Comparison of ENCODE assay signal across 23 cellular contexts in the genomic region with DNA sequence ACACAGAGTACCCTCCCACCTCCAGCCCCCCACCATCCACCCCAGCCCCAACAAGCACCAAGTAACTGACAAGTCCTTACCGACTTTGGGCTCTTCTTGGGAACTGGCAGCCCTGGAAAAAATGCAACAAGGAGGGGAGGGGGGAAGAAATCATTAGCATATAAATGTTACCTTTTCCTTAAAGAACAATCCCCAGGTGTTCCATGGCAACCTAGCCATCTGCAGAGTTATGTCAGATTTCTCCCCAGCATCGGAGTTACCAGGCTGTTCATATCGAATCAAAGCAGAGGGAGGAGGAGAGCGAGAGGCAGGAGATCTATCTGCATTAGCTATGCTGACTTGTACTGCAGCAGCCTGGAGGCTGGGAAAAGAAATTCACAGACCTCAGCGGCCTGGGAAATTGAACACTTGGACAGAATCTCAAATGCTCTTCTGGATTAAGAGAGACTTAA.
DNase-seq lines count a peak whose midpoint lies in the region; ATAC-seq and TF ChIP-seq lines count a peak whose summit lies in the region.
"Had no signal": no experiment of that assay in that cellular context is flagged by ENCODE, and none has a peak within 500 bp of the region (broad histone marks: within the 10 kb centered on the region; RNA-seq: fewer than 3 reads in every experiment).

No MANE protein-coding gene starts in this region.

- TF ChIP-seq CTCF in astrocyte of the spinal cord (IDR thresholded peaks at IDR 0.05; ENCODE audit: low read depth, low read length) (no peak), neural progenitor cell (IDR thresholded peaks at IDR 0.05) (no peak)

- H3K4me3 ChIP-seq in astrocyte of the spinal cord (ENCODE audit: low read depth, low read length) (no peak overlapping the region), iPS DF 6.9 (ENCODE audit: low read length) (no peak overlapping the region), neural progenitor cell (peak overlapping the region; percentile 42)
- H3K4me3 ChIP-seq: HAP-1, tibial artery had no signal

- in situ Hi-C loops in astrocyte of the spinal cord (cut with HindIII; ENCODE audit: low sequenced_read_pairs): no loop called here

- H3K9me3 ChIP-seq in iPS DF 6.9 (ENCODE audit: control insufficient read depth, insufficient read depth, low read length) (no peaks in the 10 kb centered on the region), neural progenitor cell (ENCODE audit: low read depth) (no peaks in the 10 kb centered on the region)
- H3K9me3 ChIP-seq: BE2C, HAP-1, heart left ventricle, tibial artery had no signal

- peak overlapping the region; percentile 79 for H3K4me2 ChIP-seq in neural progenitor cell

- peaks cover 4% of the 10 kb centered on the region for H3K79me2 ChIP-seq in neural progenitor cell (ENCODE audit: low read depth)

- H3K36me3 ChIP-seq in iPS DF 6.9 (ENCODE audit: control insufficient read depth, insufficient read depth, low read length): no peaks in the 10 kb centered on the region
- no peaks in the 10 kb centered on the region for H3K36me3 ChIP-seq in neural progenitor cell
- H3K36me3 ChIP-seq: BE2C, HAP-1 had no signal

- peaks cover 20% of the 10 kb centered on the region for H4K20me1 ChIP-seq in neural progenitor cell (ENCODE audit: low read depth)

- H3K27ac ChIP-seq in iPS DF 6.9 (ENCODE audit: low read length): no peak overlapping the region
- H3K27ac ChIP-seq in neural progenitor cell: peak overlapping the region; percentile 78
- H3K27ac ChIP-seq: 22Rv1, tibial artery had no signal

- H3K27ac Mint-ChIP-seq in neural progenitor cell: peak overlapping the region; percentile 89
- no peak overlapping the region for H3K27ac Mint-ChIP-seq in stimulated activated memory B cell treated with anti-CD40 and anti-IgM and Interleukin-4, amounts not matched to agents 10 μg/mL and 1 μg/mL and 100 μg/mL, for 72 hours

- peaks cover 6% of the 10 kb centered on the region for H3K27me3 Mint-ChIP-seq in neural progenitor cell (ENCODE audit: insufficient read depth, low read depth)
- H3K27me3 Mint-ChIP-seq in stimulated activated memory B cell treated with anti-CD40 and anti-IgM and Interleukin-4, amounts not matched to agents 10 μg/mL and 1 μg/mL and 100 μg/mL, for 72 hours: no peaks in the 10 kb centered on the region

- H3K4me1 ChIP-seq in iPS DF 6.9 (ENCODE audit: control insufficient read depth, insufficient read depth, low read length): peaks cover 11% of the 10 kb centered on the region
- peaks cover 49% of the 10 kb centered on the region for H3K4me1 ChIP-seq in neural progenitor cell
- H3K4me1 ChIP-seq: BE2C, HAP-1 had no signal

- peak overlapping the region; percentile 74 for H3K4me3 Mint-ChIP-seq in neural progenitor cell
- no peak overlapping the region for H3K4me3 Mint-ChIP-seq in stimulated activated memory B cell treated with anti-CD40 and anti-IgM and Interleukin-4, amounts not matched to agents 10 μg/mL and 1 μg/mL and 100 μg/mL, for 72 hours

- WGBS in iPS DF 6.9 (ENCODE audit: insufficient coverage, insufficient read length): no CpG with 5 or more reads among the region's 5 CpGs

- ATAC-seq in stimulated activated memory B cell treated with anti-CD40 and anti-IgM and Interleukin-4, amounts not matched to agents 10 μg/mL and 1 μg/mL and 100 μg/mL, for 72 hours: no peak
- no peak for ATAC-seq in GM18505 (IDR thresholded peaks at IDR 0.05; ENCODE audit: unreplicated experiment)
- ATAC-seq: heart left ventricle, right cardiac atrium had no signal

- H3K4me1 Mint-ChIP-seq in neural progenitor cell: peaks cover 36% of the 10 kb centered on the region
- H3K4me1 Mint-ChIP-seq in stimulated activated memory B cell treated with anti-CD40 and anti-IgM and Interleukin-4, amounts not matched to agents 10 μg/mL and 1 μg/mL and 100 μg/mL, for 72 hours: no peaks in the 10 kb centered on the region

- H3K36me3 Mint-ChIP-seq in neural progenitor cell: peaks cover 7% of the 10 kb centered on the region
- H3K36me3 Mint-ChIP-seq in stimulated activated memory B cell treated with anti-CD40 and anti-IgM and Interleukin-4, amounts not matched to agents 10 μg/mL and 1 μg/mL and 100 μg/mL, for 72 hours: no peaks in the 10 kb centered on the region

- H3K9ac ChIP-seq in neural progenitor cell: no peak overlapping the region

- peak; percentile 30 for DNase-seq in ELF-1 (ENCODE audit: low read depth, low spot score)
- peak; percentile 24 for DNase-seq in astrocyte of the spinal cord (ENCODE audit: low read depth, low spot score)
- peak; percentile 52 for DNase-seq in iPS DF 6.9 (ENCODE audit: low read depth, low spot score)
- DNase-seq in neural progenitor cell (ENCODE audit: low spot score): peak; percentile 52
- no peak for DNase-seq in middle frontal gyrus (ENCODE audit: extremely low spot score, low spot score)
- DNase-seq in NCI-H524 (lab: John Stamatoyannopoulos, UW): no peak
- DNase-seq: activated CD4-positive, alpha-beta T cell treated with anti-CD3 and anti-CD28 coated beads for 4 hours; activated CD8-positive, alpha-beta memory T cell treated with anti-CD3 and anti-CD28 coated beads, Interleukin-2, amount 50 U/mL, for 4 hours; activated gamma-delta T cell treated with Interleukin-2 at 50 U/mL for 16 hours; BE2C; cerebellar nuclear complex; COR-L47; heart left ventricle; mesenchymal stem cell; NCI-H2107; NCI-H526 treated with DMSO at 0.1 percent for 48 hours; right cardiac atrium; stimulated activated naive CD4-positive, alpha-beta T cell; tibial artery had no signal

- no peak for TF ChIP-seq POLR2A in GM18505 (IDR thresholded peaks at IDR 0.05; ENCODE audit: borderline replicate concordance, extremely low read depth, insufficient read depth, insufficient read length)

- H3K9me3 Mint-ChIP-seq in neural progenitor cell: no peaks in the 10 kb centered on the region
- H3K9me3 Mint-ChIP-seq in stimulated activated memory B cell treated with anti-CD40 and anti-IgM and Interleukin-4, amounts not matched to agents 10 μg/mL and 1 μg/mL and 100 μg/mL, for 72 hours: no peaks in the 10 kb centered on the region

- H3F3A ChIP-seq in neural progenitor cell (ENCODE audit: low read depth): peaks cover 52% of the 10 kb centered on the region

- H3K27me3 ChIP-seq in iPS DF 6.9 (ENCODE audit: control insufficient read depth, insufficient read depth, low read length) (no peaks in the 10 kb centered on the region), neural progenitor cell (no peaks in the 10 kb centered on the region)
- H3K27me3 ChIP-seq: BE2C, heart left ventricle, tibial artery had no signal

- no peak overlapping the region for H2AFZ ChIP-seq in neural progenitor cell (replicated peaks)

Comparison
In these comparisons a context has a peak if more than half of its experiments do, and no peak if none do; other contexts are left out.
1. DNase-seq: peak in ELF-1 (single experiment), astrocyte of the spinal cord (single experiment), iPS DF 6.9 (single experiment) and neural progenitor cell (single experiment); none in middle frontal gyrus (single experiment) and NCI-H524 (0 of 2).